12 cellular contexts compared by ENCODE assay signal in the genomic region with DNA sequence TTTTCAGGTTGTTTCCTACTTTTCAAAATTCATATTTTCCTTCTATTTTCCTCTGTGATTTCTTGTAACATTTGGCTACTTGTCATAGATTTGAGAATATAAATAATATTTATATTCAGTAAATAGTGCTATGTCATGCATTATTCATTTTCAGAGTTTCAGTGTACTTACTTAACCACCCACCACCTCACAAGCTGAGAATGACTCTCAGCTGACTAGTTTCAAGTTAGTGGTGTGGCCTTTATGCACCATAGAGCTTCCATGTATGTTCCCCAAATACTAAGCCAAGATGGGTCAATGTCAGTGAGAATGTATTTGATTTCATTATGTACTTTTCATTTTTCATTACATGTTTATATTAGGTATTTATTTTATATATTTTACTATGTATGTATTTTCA. TPM values are rescaled to one million over a fixed set of nuclear protein-coding genes. Genes with fewer than 3 reads are reported as not detected.
DNase-seq lines count a peak whose midpoint lies in the region; ATAC-seq and TF ChIP-seq lines count a peak whose summit lies in the region.
"Had no signal": no experiment of that assay in that cellular context is flagged by ENCODE, and none has a peak within 500 bp of the region (broad histone marks: within the 10 kb centered on the region; RNA-seq: fewer than 3 reads in every experiment).

No MANE protein-coding gene starts in this region.

- intact Hi-C loops in A673 (cut with micrococcal nuclease; ENCODE audit: unreplicated experiment) = no loop called here
- intact Hi-C loops in colonic mucosa (cut with DNase I) = no loop called here

- H3K27me3 ChIP-seq in A673 (replicated peaks; ENCODE audit: insufficient read depth, low read depth, low read length, poor library complexity) (no peaks in the 10 kb centered on the region), colonic mucosa (no peaks in the 10 kb centered on the region), MG63 (no peaks in the 10 kb centered on the region)
- H3K27me3 ChIP-seq: ascending aorta had no signal

- POLR2A ChIA-PET in A673 (lab: Charles Lee; ENCODE audit: low non-redundant PET) = no interaction called here

- H3K27ac ChIP-seq in A673 (ENCODE audit: low read depth, low read length, poor library complexity, severe bottlenecking) = peak overlapping the region; percentile 55
- no peak overlapping the region for H3K27ac ChIP-seq in colonic mucosa
- H3K27ac ChIP-seq: ascending aorta, skin epidermis had no signal

- TF ChIP-seq CTCF in A673 (conservative IDR thresholded peaks at IDR 0.05; ENCODE audit: low read depth, low read length) = no peak
- TF ChIP-seq CTCF in colonic mucosa (IDR thresholded peaks at IDR 0.05) = no peak

- no TSS peak for BruUV-seq in A673 (replicated peaks; lab: Mats Ljungman, UMichigan)

- H3K9ac ChIP-seq in colonic mucosa (ENCODE audit: low read depth in 2 of 2, low read length in 2 of 2) = no peak overlapping the region

- H3K4me1 ChIP-seq in A673 (ENCODE audit: insufficient read depth, low read length, poor library complexity, severe bottlenecking) = peaks cover 48% of the 10 kb centered on the region
- H3K4me1 ChIP-seq in colonic mucosa = no peaks in the 10 kb centered on the region

- H3K4me3 ChIP-seq in A673 (ENCODE audit: low read depth, low read length, poor library complexity, severe bottlenecking) (no peak overlapping the region), colonic mucosa (no peak overlapping the region), MG63 (no peak overlapping the region)
- H3K4me3 ChIP-seq: ascending aorta, skin epidermis had no signal

- peak; percentile 44 for ATAC-seq in GM18909 (IDR thresholded peaks at IDR 0.05; ENCODE audit: poor library complexity, unreplicated experiment)
- peak; percentile 41 for ATAC-seq in HG02588 (IDR thresholded peaks at IDR 0.05; ENCODE audit: unreplicated experiment)
- peak; percentile 50 for ATAC-seq in HG03354 (IDR thresholded peaks at IDR 0.05; ENCODE audit: poor library complexity, severe bottlenecking, unreplicated experiment)

- DNase-seq in A673 (ENCODE audit: low spot score) = no peak
- no peak for DNase-seq in colonic mucosa
- no peak for DNase-seq in MG63
- no peak for DNase-seq in DMS79 treated with DMSO at 0.1 percent for 48 hours (lab: John Stamatoyannopoulos, UW)
- DNase-seq in cerebellum (ENCODE audit: low spot score) = no peak
- DNase-seq: AML-193, NCI-H510A treated with DMSO at 0.1 percent for 48 hours had no signal

- H3K9me3 ChIP-seq in A673 (ENCODE audit: low read depth, low read length, poor library complexity, severe bottlenecking) (no peaks in the 10 kb centered on the region), colonic mucosa (no peaks in the 10 kb centered on the region), MG63 (no peaks in the 10 kb centered on the region)
- H3K9me3 ChIP-seq: ascending aorta had no signal

- no peaks in the 10 kb centered on the region for H3K36me3 ChIP-seq in A673 (ENCODE audit: insufficient read depth, low read length, poor library complexity, severe bottlenecking)
- H3K36me3 ChIP-seq in colonic mucosa = no peaks in the 10 kb centered on the region
- H3K36me3 ChIP-seq in MG63 = no peaks in the 10 kb centered on the region
- H3K36me3 ChIP-seq: ascending aorta had no signal

- CTCF ChIA-PET in A673 (lab: Charles Lee) = no interaction called here

RNA-seq across cellular contexts. Expression of gene RGS1, which starts 56.9 kb away (rescaled TPM):
- total RNA-seq in A673 (2021) = 0.28 TPM in 1 of 2 replicates, not detected in the other
- 10 to 100 TPM in 1 of 2 donors, 1 to 10 TPM in 1; 8.0 to 21.3 TPM for total RNA-seq in colonic mucosa
- total RNA-seq in MG63 (2014; rRNA removed; shearing (Covaris generic); ENCODE audit: low replicate concordance) = 0.62 TPM in 1 of 2 replicates, not detected in the other
- 14.8 TPM for total RNA-seq in cerebellum
